Comparison of ENCODE assay signal across 26 cellular contexts in the genomic region with DNA sequence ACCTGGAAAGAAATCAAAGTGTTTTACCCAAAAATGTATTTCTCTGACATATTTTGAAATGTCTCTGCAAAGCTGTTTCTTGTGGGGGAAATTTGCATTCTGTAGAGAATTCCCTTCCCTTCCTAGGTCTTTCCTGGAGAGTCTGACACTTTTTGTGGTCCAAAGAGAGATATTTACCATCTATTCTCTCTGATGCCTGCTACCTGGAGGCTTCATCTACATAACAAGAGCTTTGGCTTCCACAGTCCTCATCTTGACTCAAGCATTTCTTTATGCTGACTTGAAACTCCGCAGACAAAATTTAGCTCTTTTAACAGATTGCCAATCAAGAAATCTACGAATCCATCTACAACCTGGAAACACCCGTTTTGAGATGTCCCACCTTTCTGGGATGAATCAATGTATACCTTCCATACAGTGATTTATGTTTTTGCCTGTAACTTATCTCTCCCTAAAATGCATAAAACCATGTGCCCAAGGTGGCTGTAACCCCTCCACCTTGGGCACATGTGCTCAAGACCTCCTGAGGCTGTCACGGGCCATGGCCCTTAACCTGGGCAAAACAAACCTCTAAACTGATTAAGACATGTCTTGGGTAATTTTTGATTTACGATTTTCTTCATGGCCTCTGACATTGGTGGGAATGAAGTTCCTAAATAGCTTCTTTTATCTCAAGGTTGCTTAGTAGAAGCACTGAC.
"Had no signal": no experiment of that assay in that cellular context is flagged by ENCODE, and none has a peak within 500 bp of the region (broad histone marks: within the 10 kb centered on the region; RNA-seq: fewer than 3 reads in every experiment).

No MANE protein-coding gene starts in this region.

- H3K36me3 Mint-ChIP-seq: naive thymus-derived CD4-positive, alpha-beta T cell had no signal

- H3K4me1 Mint-ChIP-seq: naive thymus-derived CD4-positive, alpha-beta T cell; stimulated activated naive B cell treated with anti-CD40 and anti-IgM and Interleukin-4, amounts not matched to agents 10 μg/mL and 1 μg/mL and 100 μg/mL, for 72 hours had no signal

- H3K4me1 ChIP-seq: colonic mucosa, esophagus squamous epithelium, left lung, right lobe of liver, tibial nerve, upper lobe of left lung had no signal

- H3K9me3 ChIP-seq: colonic mucosa, esophagus squamous epithelium, heart right ventricle, left lung, ovary, right lobe of liver, thoracic aorta, tibial nerve, upper lobe of left lung had no signal

- H3K27ac ChIP-seq: colonic mucosa, esophagus squamous epithelium, heart right ventricle, left lung, ovary, right lobe of liver, thoracic aorta, tibial nerve, upper lobe of left lung had no signal

- H3K27me3 Mint-ChIP-seq: dendritic cell treated with granulocyte-macrophage colony-stimulating factor and Interleukin-4, amounts not matched to agents 40 ng/mL and 50 ng/mL, for 4 days; naive thymus-derived CD4-positive, alpha-beta T cell; stimulated activated naive B cell treated with anti-CD40 and anti-IgM and Interleukin-4, amounts not matched to agents 10 μg/mL and 1 μg/mL and 100 μg/mL, for 72 hours; stimulated activated naive CD8-positive, alpha-beta T cell treated with anti-CD3 and anti-CD28 coated beads, Interleukin-15, Interleukin-2, amounts not matched to agents 100 ng/mL and 50 ng/mL, for 24 hours had no signal

- H3K36me3 ChIP-seq: colonic mucosa, esophagus squamous epithelium, heart right ventricle, left lung, ovary, right lobe of liver, thoracic aorta, upper lobe of left lung had no signal

- H3K4me3 ChIP-seq: colonic mucosa, esophagus squamous epithelium, heart right ventricle, left lung, ovary, right lobe of liver, thoracic aorta, tibial nerve, upper lobe of left lung had no signal

- ATAC-seq: heart right ventricle; left cardiac atrium; left lung; naive thymus-derived CD4-positive, alpha-beta T cell; right lobe of liver; stimulated activated naive B cell treated with anti-CD40 and anti-IgM and Interleukin-4, amounts not matched to agents 10 μg/mL and 1 μg/mL and 100 μg/mL, for 72 hours had no signal

- DNase-seq: colonic mucosa; effector memory CD4-positive, alpha-beta T cell; erythroblast; esophagus squamous epithelium; foreskin melanocyte; glutamatergic neuron; heart right ventricle; hippocampal formation; left cardiac atrium; left lung; mesenchymal stem cell; midbrain; naive thymus-derived CD4-positive, alpha-beta T cell; occipital lobe; ovary; posterior cingulate gyrus; right lobe of liver; small intestine; stimulated activated CD4-positive, alpha-beta T cell treated with anti-CD3 and anti-CD28 coated beads, Interleukin-15, amount 100 ng/mL, for 24 hours; stimulated activated CD4-positive, alpha-beta T cell treated with anti-CD3 and anti-CD28 coated beads, Interleukin-2, amount 100 ng/mL, for 48 hours; stimulated activated naive B cell treated with anti-CD40 and anti-IgM and Interleukin-4, amounts not matched to agents 10 μg/mL and 1 μg/mL and 100 μg/mL, for 72 hours; upper lobe of left lung had no signal

- H3K27ac Mint-ChIP-seq: dendritic cell treated with granulocyte-macrophage colony-stimulating factor and Interleukin-4, amounts not matched to agents 40 ng/mL and 50 ng/mL, for 4 days; naive thymus-derived CD4-positive, alpha-beta T cell; stimulated activated naive B cell treated with anti-CD40 and anti-IgM and Interleukin-4, amounts not matched to agents 10 μg/mL and 1 μg/mL and 100 μg/mL, for 72 hours; stimulated activated naive CD8-positive, alpha-beta T cell treated with anti-CD3 and anti-CD28 coated beads, Interleukin-15, Interleukin-2, amounts not matched to agents 100 ng/mL and 50 ng/mL, for 24 hours had no signal

- H3K27me3 ChIP-seq: colonic mucosa, esophagus squamous epithelium, heart right ventricle, left lung, ovary, right lobe of liver, tibial nerve, upper lobe of left lung had no signal

- H3K4me3 Mint-ChIP-seq: dendritic cell treated with granulocyte-macrophage colony-stimulating factor and Interleukin-4, amounts not matched to agents 40 ng/mL and 50 ng/mL, for 4 days; naive thymus-derived CD4-positive, alpha-beta T cell; stimulated activated naive B cell treated with anti-CD40 and anti-IgM and Interleukin-4, amounts not matched to agents 10 μg/mL and 1 μg/mL and 100 μg/mL, for 72 hours; stimulated activated naive CD8-positive, alpha-beta T cell treated with anti-CD3 and anti-CD28 coated beads, Interleukin-15, Interleukin-2, amounts not matched to agents 100 ng/mL and 50 ng/mL, for 24 hours had no signal
